ENCODE assay signal across 14 cellular contexts in the genomic region with DNA sequence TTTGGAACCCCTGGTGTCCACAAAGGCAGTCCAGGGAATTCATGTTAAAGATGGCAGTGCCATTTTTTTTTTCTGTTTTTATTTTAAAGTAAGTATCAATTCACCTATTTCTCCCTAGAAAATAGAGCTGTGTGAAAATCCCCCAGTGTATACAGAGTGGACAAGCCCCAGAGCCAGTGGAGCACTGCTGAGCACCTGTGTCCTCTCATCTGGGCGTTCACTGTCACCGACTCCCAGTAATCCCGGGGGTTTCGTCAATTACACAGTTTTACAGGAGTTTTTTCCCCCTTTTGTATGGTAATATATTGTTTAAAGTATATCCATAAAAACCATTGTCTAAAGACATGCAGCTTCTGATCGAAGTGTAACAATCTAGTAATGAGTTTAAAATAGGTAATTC.
DNase-seq lines count a peak whose midpoint lies in the region.
"Had no signal": no experiment of that assay in that cellular context is flagged by ENCODE, and none has a peak within 500 bp of the region (broad histone marks: within the 10 kb centered on the region; RNA-seq: fewer than 3 reads in every experiment).

No MANE protein-coding gene starts in this region.

- no peaks in the 10 kb centered on the region for H3K36me3 Mint-ChIP-seq in activated CD4-positive, alpha-beta T cell treated with anti-CD3 and anti-CD28 coated beads, Interleukin-2, amount 10 ng/mL, durations not matched to agents 24 days and 14 days (ENCODE audit: low read depth)
- H3K36me3 Mint-ChIP-seq in activated T-helper 1 cell treated with anti-CD3 and anti-CD28 coated beads, Interleukin-12 subunit alpha, Interleukin-12 subunit beta, Interleukin-2, Interleukin-4 antibody, amounts not matched to agents 30 ng/mL and 10 ng/mL and 1 ng/mL, durations not matched to agents 14 hours and 24 hours and 36 hours (ENCODE audit: low read depth) = peaks cover 10% of the 10 kb centered on the region

- DNase-seq in NCI-H2171 (lab: John Stamatoyannopoulos, UW) (peak; percentile 5), NCI-H2171 treated with DMSO at 0.1 percent for 48 hours (lab: John Stamatoyannopoulos, UW) (no peak), SHP77 (lab: John Stamatoyannopoulos, UW) (no peak)
- peak; percentile 28 for DNase-seq in activated CD4-positive, alpha-beta T cell treated with anti-CD3 and anti-CD28 coated beads, Interleukin-2, amount 10 ng/mL, durations not matched to agents 24 days and 14 days
- DNase-seq in activated CD4-positive, alpha-beta T cell treated with anti-CD3 and anti-CD28 coated beads, Interleukin-2, amount 50 U/mL, for 4 hours = no peak
- DNase-seq in activated T-helper 1 cell treated with anti-CD3 and anti-CD28 coated beads, Interleukin-12 subunit alpha, Interleukin-12 subunit beta, Interleukin-2, Interleukin-4 antibody, amounts not matched to agents 30 ng/mL and 10 ng/mL and 1 ng/mL, durations not matched to agents 14 hours and 24 hours and 36 hours (ENCODE audit: low spot score) = no peak
- DNase-seq: AML-193; Caco-2; Calu3; CD4-positive, alpha-beta T cell; CD8-positive, alpha-beta T cell; DMS79 treated with DMSO at 0.1 percent for 48 hours; GF-D8 had no signal

- H3K27ac Mint-ChIP-seq in activated CD4-positive, alpha-beta T cell treated with anti-CD3 and anti-CD28 coated beads, Interleukin-2, amount 10 ng/mL, durations not matched to agents 24 days and 14 days = no peak overlapping the region
- peak overlapping the region; percentile 2 for H3K27ac Mint-ChIP-seq in activated T-helper 1 cell treated with anti-CD3 and anti-CD28 coated beads, Interleukin-12 subunit alpha, Interleukin-12 subunit beta, Interleukin-2, Interleukin-4 antibody, amounts not matched to agents 30 ng/mL and 10 ng/mL and 1 ng/mL, durations not matched to agents 14 hours and 24 hours and 36 hours
- H3K27ac Mint-ChIP-seq: B cell; CD4-positive, alpha-beta T cell; CD8-positive, alpha-beta T cell had no signal

- H3K4me1 Mint-ChIP-seq in activated CD4-positive, alpha-beta T cell treated with anti-CD3 and anti-CD28 coated beads, Interleukin-2, amount 10 ng/mL, durations not matched to agents 24 days and 14 days = peaks cover 2% of the 10 kb centered on the region
- H3K4me1 Mint-ChIP-seq in activated T-helper 1 cell treated with anti-CD3 and anti-CD28 coated beads, Interleukin-12 subunit alpha, Interleukin-12 subunit beta, Interleukin-2, Interleukin-4 antibody, amounts not matched to agents 30 ng/mL and 10 ng/mL and 1 ng/mL, durations not matched to agents 14 hours and 24 hours and 36 hours (ENCODE audit: low read depth) = no peaks in the 10 kb centered on the region
- H3K4me1 Mint-ChIP-seq: B cell had no signal

- no peaks in the 10 kb centered on the region for H3K9me3 Mint-ChIP-seq in activated CD4-positive, alpha-beta T cell treated with anti-CD3 and anti-CD28 coated beads, Interleukin-2, amount 10 ng/mL, durations not matched to agents 24 days and 14 days
- no peaks in the 10 kb centered on the region for H3K9me3 Mint-ChIP-seq in activated T-helper 1 cell treated with anti-CD3 and anti-CD28 coated beads, Interleukin-12 subunit alpha, Interleukin-12 subunit beta, Interleukin-2, Interleukin-4 antibody, amounts not matched to agents 30 ng/mL and 10 ng/mL and 1 ng/mL, durations not matched to agents 14 hours and 24 hours and 36 hours
- H3K9me3 Mint-ChIP-seq: CD4-positive, alpha-beta T cell; CD8-positive, alpha-beta T cell had no signal

- intact Hi-C loops in activated CD4-positive, alpha-beta T cell treated with anti-CD3 and anti-CD28 coated beads, Interleukin-2, amount 10 ng/mL, durations not matched to agents 24 days and 14 days (cut with micrococcal nuclease) = no loop called here
- intact Hi-C loops in activated T-helper 1 cell treated with anti-CD3 and anti-CD28 coated beads, Interleukin-12 subunit alpha, Interleukin-12 subunit beta, Interleukin-2, Interleukin-4 antibody, amounts not matched to agents 30 ng/mL and 10 ng/mL and 1 ng/mL, durations not matched to agents 14 hours and 24 hours and 36 hours (cut with micrococcal nuclease) = no loop called here

- H3K27me3 Mint-ChIP-seq in activated CD4-positive, alpha-beta T cell treated with anti-CD3 and anti-CD28 coated beads, Interleukin-2, amount 10 ng/mL, durations not matched to agents 24 days and 14 days = no peaks in the 10 kb centered on the region
- no peaks in the 10 kb centered on the region for H3K27me3 Mint-ChIP-seq in activated T-helper 1 cell treated with anti-CD3 and anti-CD28 coated beads, Interleukin-12 subunit alpha, Interleukin-12 subunit beta, Interleukin-2, Interleukin-4 antibody, amounts not matched to agents 30 ng/mL and 10 ng/mL and 1 ng/mL, durations not matched to agents 14 hours and 24 hours and 36 hours (ENCODE audit: insufficient read depth)
- H3K27me3 Mint-ChIP-seq: B cell; CD4-positive, alpha-beta T cell had no signal

- no peak overlapping the region for H3K4me3 Mint-ChIP-seq in activated CD4-positive, alpha-beta T cell treated with anti-CD3 and anti-CD28 coated beads, Interleukin-2, amount 10 ng/mL, durations not matched to agents 24 days and 14 days
- no peak overlapping the region for H3K4me3 Mint-ChIP-seq in activated T-helper 1 cell treated with anti-CD3 and anti-CD28 coated beads, Interleukin-12 subunit alpha, Interleukin-12 subunit beta, Interleukin-2, Interleukin-4 antibody, amounts not matched to agents 30 ng/mL and 10 ng/mL and 1 ng/mL, durations not matched to agents 14 hours and 24 hours and 36 hours
- H3K4me3 Mint-ChIP-seq: B cell; CD4-positive, alpha-beta T cell; CD8-positive, alpha-beta T cell had no signal

Comparison
In these comparisons a context has a peak if more than half of its experiments do, and no peak if none do; other contexts are left out.
1. DNase-seq: peak in NCI-H2171 (single experiment) and activated CD4-positive, alpha-beta T cell treated with anti-CD3 and anti-CD28 coated beads, Interleukin-2, amount 10 ng/mL, durations not matched to agents 24 days and 14 days (single experiment); none in NCI-H2171 treated with DMSO at 0.1 percent for 48 hours (single experiment), activated CD4-positive, alpha-beta T cell treated with anti-CD3 and anti-CD28 coated beads, Interleukin-2, amount 50 U/mL, for 4 hours (0 of 2), activated T-helper 1 cell treated with anti-CD3 and anti-CD28 coated beads, Interleukin-12 subunit alpha, Interleukin-12 subunit beta, Interleukin-2, Interleukin-4 antibody, amounts not matched to agents 30 ng/mL and 10 ng/mL and 1 ng/mL, durations not matched to agents 14 hours and 24 hours and 36 hours (single experiment) and SHP77 (0 of 2).